In genomic region chr10:47957158-47957557, GRCh38 we compare ENCODE assay signal across 15 cellular contexts. TPM values are rescaled to one million over a fixed set of nuclear protein-coding genes. Genes with fewer than 3 reads are reported as not detected.
DNase-seq lines count a peak whose midpoint lies in the region; ATAC-seq and TF ChIP-seq lines count a peak whose summit lies in the region.
"Not testable (repeated sequence)": the region's sequence is repeated elsewhere in the genome, so short reads cannot be mapped to it uniquely, and the experiment has no call there.
"Had no signal": no experiment of that assay in that cellular context is flagged by ENCODE, and none has a peak within 500 bp of the region (broad histone marks: within the 10 kb centered on the region; RNA-seq: fewer than 3 reads in every experiment).

No MANE protein-coding gene starts in this region.

- 94% methylated on average over 7 of the region's 8 CpGs; no CpG with 5 or more reads in 1 of the 2 experiments for WGBS in endodermal cell (ENCODE audit: insufficient coverage in 1 of 2, insufficient read length in 1 of 2), 2 experiments
- 64 to 71% methylated on average over 8 of the region's 8 CpGs for WGBS in heart right ventricle, 2 donors
- 72% methylated on average over 8 of the region's 8 CpGs for whole genome bisulfite sequencing in right cardiac atrium

- H3K27ac ChIP-seq in endodermal cell (ENCODE audit: low read depth, low read length); heart right ventricle; right cardiac atrium (ENCODE audit: low read length): not testable (repeated sequence)

- not testable (repeated sequence) for H3K9me3 ChIP-seq in endodermal cell (ENCODE audit: control insufficient read depth, low read length); heart right ventricle; right cardiac atrium (ENCODE audit: control insufficient read depth, low read length)

- not testable (repeated sequence) for H3K27me3 ChIP-seq in H7 (ENCODE audit: control insufficient read depth, insufficient read depth, low read length); endodermal cell (ENCODE audit: control insufficient read depth, insufficient read depth, low read length, poor library complexity, severe bottlenecking); heart right ventricle; right cardiac atrium (ENCODE audit: control insufficient read depth, insufficient read depth)

- H3K27ac Mint-ChIP-seq in endodermal cell; stimulated activated naive CD8-positive, alpha-beta T cell treated with anti-CD3 and anti-CD28 coated beads, Interleukin-15, amount 100 ng/mL, for 72 hours: not testable (repeated sequence)

- H3K36me3 Mint-ChIP-seq in endodermal cell (ENCODE audit: low read depth): not testable (repeated sequence)

- not testable (repeated sequence) for H3K9me3 Mint-ChIP-seq in endodermal cell; stimulated activated naive CD8-positive, alpha-beta T cell treated with anti-CD3 and anti-CD28 coated beads, Interleukin-15, amount 100 ng/mL, for 72 hours

- TF ChIP-seq CTCF in endodermal cell (conservative IDR thresholded peaks at IDR 0.05); heart right ventricle (IDR thresholded peaks at IDR 0.05): not testable (repeated sequence)

- H3K4me3 Mint-ChIP-seq in endodermal cell; stimulated activated naive CD8-positive, alpha-beta T cell treated with anti-CD3 and anti-CD28 coated beads, Interleukin-15, amount 100 ng/mL, for 72 hours: not testable (repeated sequence)

- not testable (repeated sequence) for H3K4me1 ChIP-seq in endodermal cell (ENCODE audit: control insufficient read depth, insufficient read depth, low read length); heart right ventricle; right cardiac atrium (ENCODE audit: control insufficient read depth, insufficient read depth, low read length)

- not testable (repeated sequence) for H3K4me1 Mint-ChIP-seq in endodermal cell; stimulated activated naive CD8-positive, alpha-beta T cell treated with anti-CD3 and anti-CD28 coated beads, Interleukin-15, amount 100 ng/mL, for 72 hours

- not testable (repeated sequence) for H3K27me3 Mint-ChIP-seq in endodermal cell (ENCODE audit: insufficient read depth); stimulated activated naive CD8-positive, alpha-beta T cell treated with anti-CD3 and anti-CD28 coated beads, Interleukin-15, amount 100 ng/mL, for 72 hours

- not testable (repeated sequence) for H3K36me3 ChIP-seq in H7 (replicated peaks; ENCODE audit: control insufficient read depth, insufficient read depth, low read length); endodermal cell (ENCODE audit: control insufficient read depth, insufficient read depth, low read length); heart right ventricle

- ATAC-seq in Right ventricle myocardium inferior (peak; percentile 81), heart right ventricle (peak in 7 of 8 donors; percentile 34 to 85 (median 76)), right cardiac atrium (peak; percentile 56 to 60)
- ATAC-seq in stimulated activated naive CD8-positive, alpha-beta T cell treated with anti-CD3 and anti-CD28 coated beads, Interleukin-15, amount 100 ng/mL, for 72 hours: peak; percentile 26

- H3K9ac ChIP-seq in endodermal cell (ENCODE audit: extremely low read depth, low read length, poor library complexity, severe bottlenecking): not testable (repeated sequence)

- peak; percentile 1 for DNase-seq in H7
- peak; percentile 28 for DNase-seq in endodermal cell
- DNase-seq in Right ventricle myocardium inferior (ENCODE audit: missing footprints): peak; percentile 59
- DNase-seq in heart right ventricle; stimulated activated naive CD8-positive, alpha-beta T cell treated with anti-CD3 and anti-CD28 coated beads, Interleukin-15, amount 100 ng/mL, for 72 hours: not testable (repeated sequence)
- DNase-seq in right cardiac atrium: peak in 1 of 3 donors; percentile 45
- DNase-seq in posterior vena cava (ENCODE audit: low spot score): peak; percentile 83

- intact Hi-C loops in Right ventricle myocardium inferior (cut with DNase I); heart right ventricle (cut with DNase I); right cardiac atrium (cut with DNase I); posterior vena cava (cut with DNase I): not testable (repeated sequence)

- not testable (repeated sequence) for H3K4me3 ChIP-seq in H7 (ENCODE audit: insufficient read depth, low read depth, low read length); endodermal cell (ENCODE audit: low read length); heart right ventricle; right cardiac atrium (ENCODE audit: low read length)

RNA-seq across cellular contexts. Expression of gene NPY4R2, which starts 38.7 kb away (rescaled TPM):
- total RNA-seq in H7 (2014; rRNA removed; shearing (Covaris generic)): 0.17 TPM in 1 of 2 replicates, not detected in the other
- under 1 TPM in 1 of 2 donors, not detected in 1; 0.24 TPM for total RNA-seq in endodermal cell
- not detected for polyA plus RNA-seq in endodermal cell (2013, experiment 1 of 2)
- not detected for polyA plus RNA-seq in endodermal cell (2013, experiment 2 of 2)
- not detected for total RNA-seq in Right ventricle myocardium inferior
- total RNA-seq in heart right ventricle: not detected
- polyA plus RNA-seq in heart right ventricle: not detected
- total RNA-seq in right cardiac atrium: under 1 TPM; 0.39 to 0.76 (median 0.53) TPM
- 0.14 TPM for polyA plus RNA-seq in right cardiac atrium
- not detected for total RNA-seq in posterior vena cava
- total RNA-seq: Calu3; CD4-positive, alpha-beta memory T cell; Daoy; G401; GM23338 had no signal
- polyA plus RNA-seq: CD4-positive, alpha-beta memory T cell; GM23338 had no signal

RNA-seq across cellular contexts. Expression of gene FAM25C, which starts 42.4 kb away (rescaled TPM):
- not detected in 2 replicates for total RNA-seq in H7 (2014; rRNA removed; shearing (Covaris generic))
- total RNA-seq in endodermal cell: not detected
- polyA plus RNA-seq in endodermal cell (2013, experiment 1 of 2): not detected
- polyA plus RNA-seq in endodermal cell (2013, experiment 2 of 2): not detected
- total RNA-seq in Right ventricle myocardium inferior: not detected
- total RNA-seq in heart right ventricle: not detected
- not detected for polyA plus RNA-seq in heart right ventricle
- not detected for total RNA-seq in right cardiac atrium
- not detected for polyA plus RNA-seq in right cardiac atrium
- not detected for total RNA-seq in posterior vena cava
- total RNA-seq: Calu3; CD4-positive, alpha-beta memory T cell; Daoy; G401; GM23338; H4; HFFc6 had no signal
- polyA plus RNA-seq: BJ; CD4-positive, alpha-beta memory T cell; GM23338 had no signal

Comparison
In these comparisons a context has a peak if more than half of its experiments do, and no peak if none do; other contexts are left out.
1. ATAC-seq: peak in every context shown above with its lines; median percentile 81 in Right ventricle myocardium inferior; 76 in heart right ventricle; 58 in right cardiac atrium; 26 in stimulated activated naive CD8-positive, alpha-beta T cell treated with anti-CD3 and anti-CD28 coated beads, Interleukin-15, amount 100 ng/mL, for 72 hours.